ENCODE assay signal across 9 cellular contexts in genomic region chr10:24894309-24894708, GRCh38. TPM values are rescaled to one million over a fixed set of nuclear protein-coding genes. Genes with fewer than 3 reads are reported as not detected.
DNase-seq lines count a peak whose midpoint lies in the region; ATAC-seq and TF ChIP-seq lines count a peak whose summit lies in the region.
"Had no signal": no experiment of that assay in that cellular context is flagged by ENCODE, and none has a peak within 500 bp of the region (broad histone marks: within the 10 kb centered on the region; RNA-seq: fewer than 3 reads in every experiment).

No MANE protein-coding gene starts in this region.

- H3K27me3 Mint-ChIP-seq in Calu3 (ENCODE audit: unreplicated experiment) (no peaks in the 10 kb centered on the region), osteocyte (ENCODE audit: unreplicated experiment) (no peaks in the 10 kb centered on the region)

- H3K4me1 Mint-ChIP-seq in Calu3 (ENCODE audit: low read depth, unreplicated experiment) (peaks cover 65% of the 10 kb centered on the region), osteocyte (ENCODE audit: unreplicated experiment) (peaks cover 60% of the 10 kb centered on the region)

- no TSS peak for BruUV-seq in Calu3 (replicated peaks; lab: Mats Ljungman, UMichigan)

- TF ChIP-seq CTCF in Calu3 (IDR thresholded peaks at IDR 0.05; ENCODE audit: unreplicated experiment), result no peak
- TF ChIP-seq CTCF in choroid plexus epithelial cell (conservative IDR thresholded peaks at IDR 0.05; ENCODE audit: low read depth, low read length), result no peak
- TF ChIP-seq CTCF in osteocyte (IDR thresholded peaks at IDR 0.05), result no peak

- CTCF ChIA-PET in Calu3 (lab: Charles Lee), result no interaction called here

- no peaks in the 10 kb centered on the region for H3K36me3 Mint-ChIP-seq in Calu3 (ENCODE audit: insufficient read depth, unreplicated experiment)
- H3K36me3 Mint-ChIP-seq in osteocyte (ENCODE audit: unreplicated experiment), result no peaks in the 10 kb centered on the region

- no peak overlapping the region for H3K4me3 ChIP-seq in choroid plexus epithelial cell (ENCODE audit: low read depth, low read length)

- H3K9me3 Mint-ChIP-seq in Calu3 (ENCODE audit: low read depth, unreplicated experiment) (no peaks in the 10 kb centered on the region), osteocyte (ENCODE audit: unreplicated experiment) (peaks cover under 1% of the 10 kb centered on the region)

- DNase-seq in Calu3 (peak; percentile 14), RPMI7951 (ENCODE audit: low read depth) (peak; percentile 99), choroid plexus epithelial cell (ENCODE audit: low read depth) (peak; percentile 95), osteocyte (ENCODE audit: extremely low spot score, unreplicated experiment) (no peak), GM19238 (ENCODE audit: insufficient read length, low spot score) (no peak)
- DNase-seq: SHP77 treated with DMSO at 0.1 percent for 48 hours had no signal

- no peak for ATAC-seq in GM21619 (IDR thresholded peaks at IDR 0.05; ENCODE audit: unreplicated experiment)
- no peak for ATAC-seq in HG03457 (IDR thresholded peaks at IDR 0.05; ENCODE audit: unreplicated experiment)
- no peak for ATAC-seq in HG03571 (IDR thresholded peaks at IDR 0.05; ENCODE audit: unreplicated experiment)

- H3K27ac Mint-ChIP-seq in Calu3 (ENCODE audit: unreplicated experiment) (no peak overlapping the region), osteocyte (ENCODE audit: unreplicated experiment) (peak overlapping the region; percentile 78)

- intact Hi-C loops in Calu3 (cut with micrococcal nuclease; ENCODE audit: unreplicated experiment), result no loop called here

- H3K4me3 Mint-ChIP-seq in Calu3 (ENCODE audit: low read depth, unreplicated experiment) (no peak overlapping the region), osteocyte (ENCODE audit: unreplicated experiment) (no peak overlapping the region)

RNA-seq across cellular contexts. Expression of gene PRTFDC1, which starts 58.1 kb away (rescaled TPM):
- 22.7 and 24.6 TPM in 2 replicates for total RNA-seq in Calu3 (2022)
- not detected in 2 replicates for total RNA-seq in RPMI7951 (2014; rRNA removed; shearing (Covaris generic))
- 2.7 and 4.4 TPM in 2 replicates for total RNA-seq in osteocyte

Comparison
In these comparisons a context has a peak if more than half of its experiments do, and no peak if none do; other contexts are left out.
1. DNase-seq: peak in Calu3 (single experiment), RPMI7951 (single experiment) and choroid plexus epithelial cell (single experiment); none in osteocyte (single experiment) and GM19238 (single experiment).